In the genomic region with DNA sequence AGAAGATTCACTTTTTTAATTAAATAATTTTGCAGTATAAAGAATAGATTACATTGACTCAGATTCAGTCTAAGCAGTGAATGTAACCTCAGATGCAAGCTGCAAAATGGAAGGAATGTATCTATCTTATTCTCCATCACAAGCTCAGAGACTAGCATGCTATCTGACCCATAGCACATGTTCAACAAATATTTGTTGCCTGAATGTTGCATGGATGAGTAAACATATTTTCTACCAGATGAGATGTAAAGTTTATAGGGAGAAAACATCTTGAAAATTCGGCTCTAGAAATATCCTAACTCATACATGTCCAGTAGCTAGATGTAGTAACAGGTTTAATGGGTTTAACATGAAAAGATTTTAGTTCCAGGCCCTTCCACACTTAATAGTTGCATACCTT, we compare ENCODE assay signal across 34 cellular contexts.
"Had no signal": no experiment of that assay in that cellular context is flagged by ENCODE, and none has a peak within 500 bp of the region (broad histone marks: within the 10 kb centered on the region; RNA-seq: fewer than 3 reads in every experiment).

No MANE protein-coding gene starts in this region.

- H3K9ac ChIP-seq: KMS-11 had no signal

- DNase-seq: Karpas-422, Kasumi-1, MG63, MM.1S, MV-4-11, NCI-H1048, NCI-H1092, NCI-H1092 treated with DMSO at 0.1 percent for 48 hours, NCI-H1105, NCI-H1105 treated with DMSO at 0.1 percent for 48 hours, NCI-H1417, NCI-H1417 treated with DMSO at 0.1 percent for 48 hours, NCI-H1436, NCI-H1436 treated with DMSO at 0.1 percent for 48 hours, NCI-H146, NCI-H1694, NCI-H1694 treated with DMSO at 0.1 percent for 48 hours, NCI-H187, NCI-H187 treated with DMSO at 0.1 percent for 48 hours, NCI-H1930, NCI-H2029, NCI-H2029 treated with DMSO at 0.1 percent for 48 hours, NCI-H2081, NCI-H2081 treated with DMSO at 0.1 percent for 48 hours, NCI-H2107, NCI-H2171, NCI-H2171 treated with DMSO at 0.1 percent for 48 hours, NCI-H2227 treated with DMSO at 0.1 percent for 48 hours, NCI-H226, NCI-H345, NCI-H446, NCI-H446 treated with DMSO at 0.1 percent for 48 hours, NCI-H510A had no signal

- H3K27me3 ChIP-seq: MG63 had no signal

- H3K4me3 ChIP-seq: MG63 had no signal

- H3K36me3 ChIP-seq: MG63 had no signal

- H3K9me3 ChIP-seq: MG63 had no signal

- H3K27ac ChIP-seq: KMS-11 had no signal

- H3K4me2 ChIP-seq: KMS-11 had no signal
